19 cellular contexts compared by ENCODE assay signal in genomic region chr10:119738962-119739361, GRCh38. TPM values are rescaled to one million over a fixed set of nuclear protein-coding genes. Genes with fewer than 3 reads are reported as not detected.
DNase-seq lines count a peak whose midpoint lies in the region; ATAC-seq and TF ChIP-seq lines count a peak whose summit lies in the region.
"Had no signal": no experiment of that assay in that cellular context is flagged by ENCODE, and none has a peak within 500 bp of the region (broad histone marks: within the 10 kb centered on the region; RNA-seq: fewer than 3 reads in every experiment).

No MANE protein-coding gene starts in this region.

- H3K27me3 ChIP-seq in Caco-2 (replicated peaks; ENCODE audit: control insufficient read depth, insufficient read depth, low read length): no peaks in the 10 kb centered on the region
- no peaks in the 10 kb centered on the region for H3K27me3 ChIP-seq in RWPE2 (ENCODE audit: insufficient read depth, poor library complexity, severe bottlenecking)
- H3K27me3 ChIP-seq in hepatocyte: no peaks in the 10 kb centered on the region
- no peaks in the 10 kb centered on the region for H3K27me3 ChIP-seq in CD8-positive, alpha-beta T cell (ENCODE audit: insufficient read depth, low read length)
- H3K27me3 ChIP-seq: BE2C, SJCRH30 had no signal

- CTCF ChIA-PET in Caco-2 (lab: Charles Lee): interaction anchor here (1.2 kb wide), 1 partner anchor 12 kb away, joined by 3 read pairs; no protein-coding TSS in a partner anchor
- CTCF ChIA-PET in CD8-positive, alpha-beta T cell (lab: Charles Lee): interaction anchor here (3.1 kb wide), 1 partner anchor 11 kb away, joined by 17 read pairs; no protein-coding TSS in a partner anchor

- 93% methylated on average over 1 of the region's 1 CpG for WGBS in hepatocyte (ENCODE audit: low lambda C conversion rate, missing lambda C conversion rate)

- peaks cover 37% of the 10 kb centered on the region for H3K4me1 Mint-ChIP-seq in Caco-2 (ENCODE audit: low read depth, unreplicated experiment)
- peaks cover 29 to 46% of the 10 kb centered on the region in 2 donors for H3K4me1 Mint-ChIP-seq in stimulated activated naive B cell treated with anti-CD40 and anti-IgM and Interleukin-4, amounts not matched to agents 10 μg/mL and 1 μg/mL and 100 μg/mL, for 72 hours
- peaks cover 19% of the 10 kb centered on the region for H3K4me1 Mint-ChIP-seq in CD8-positive, alpha-beta T cell (ENCODE audit: low read depth)

- no peaks in the 10 kb centered on the region for H3K9me2 ChIP-seq in hepatocyte (replicated peaks; ENCODE audit: insufficient read depth)

- H3K27ac ChIP-seq in RWPE2 (ENCODE audit: poor library complexity, severe bottlenecking): peak overlapping the region; percentile 83
- H3K27ac ChIP-seq in hepatocyte: peak overlapping the region; percentile 87
- no peak overlapping the region for H3K27ac ChIP-seq in CD8-positive, alpha-beta T cell (ENCODE audit: low read depth, low read length)
- H3K27ac ChIP-seq: RWPE1 had no signal

- peaks cover 68% of the 10 kb centered on the region for H3K4me1 ChIP-seq in Caco-2
- H3K4me1 ChIP-seq in RWPE2 (ENCODE audit: insufficient read depth, poor library complexity, severe bottlenecking): peaks cover 36% of the 10 kb centered on the region
- H3K4me1 ChIP-seq in hepatocyte (ENCODE audit: insufficient read depth): peaks cover 20% of the 10 kb centered on the region
- peaks cover 10% of the 10 kb centered on the region for H3K4me1 ChIP-seq in CD8-positive, alpha-beta T cell (ENCODE audit: insufficient read depth, low read length)

- H3K27ac Mint-ChIP-seq in Caco-2 (ENCODE audit: unreplicated experiment): peak overlapping the region; percentile 90
- H3K27ac Mint-ChIP-seq in stimulated activated naive B cell treated with anti-CD40 and anti-IgM and Interleukin-4, amounts not matched to agents 10 μg/mL and 1 μg/mL and 100 μg/mL, for 72 hours: no peak overlapping the region
- no peak overlapping the region for H3K27ac Mint-ChIP-seq in CD8-positive, alpha-beta T cell

- H3K9me3 Mint-ChIP-seq in Caco-2 (ENCODE audit: unreplicated experiment): no peaks in the 10 kb centered on the region
- H3K9me3 Mint-ChIP-seq in stimulated activated naive B cell treated with anti-CD40 and anti-IgM and Interleukin-4, amounts not matched to agents 10 μg/mL and 1 μg/mL and 100 μg/mL, for 72 hours: no peaks in the 10 kb centered on the region
- H3K9me3 Mint-ChIP-seq in CD8-positive, alpha-beta T cell: no peaks in the 10 kb centered on the region
- H3K9me3 Mint-ChIP-seq: CD8-positive, alpha-beta memory T cell had no signal

- no peak overlapping the region for H3K4me2 ChIP-seq in hepatocyte

- no peaks in the 10 kb centered on the region for H3K27me3 Mint-ChIP-seq in Caco-2 (ENCODE audit: insufficient read depth, unreplicated experiment)
- no peaks in the 10 kb centered on the region for H3K27me3 Mint-ChIP-seq in stimulated activated naive B cell treated with anti-CD40 and anti-IgM and Interleukin-4, amounts not matched to agents 10 μg/mL and 1 μg/mL and 100 μg/mL, for 72 hours
- no peaks in the 10 kb centered on the region for H3K27me3 Mint-ChIP-seq in CD8-positive, alpha-beta T cell (ENCODE audit: low read depth)
- H3K27me3 Mint-ChIP-seq: CD8-positive, alpha-beta memory T cell had no signal

- H3K36me3 ChIP-seq in Caco-2 (ENCODE audit: control insufficient read depth, insufficient read depth, low read length): no peaks in the 10 kb centered on the region
- no peaks in the 10 kb centered on the region for H3K36me3 ChIP-seq in RWPE2 (ENCODE audit: low read depth)
- H3K36me3 ChIP-seq in hepatocyte (replicated peaks; ENCODE audit: insufficient read depth, low read depth): no peaks in the 10 kb centered on the region
- no peaks in the 10 kb centered on the region for H3K36me3 ChIP-seq in CD8-positive, alpha-beta T cell (ENCODE audit: insufficient read depth, low read length)
- H3K36me3 ChIP-seq: BE2C, SJCRH30 had no signal

- ATAC-seq in RWPE2 (ENCODE audit: low read depth): no peak
- peak; percentile 48 to 62 for ATAC-seq in stimulated activated naive B cell treated with anti-CD40 and anti-IgM and Interleukin-4, amounts not matched to agents 10 μg/mL and 1 μg/mL and 100 μg/mL, for 72 hours (replicated peaks)
- ATAC-seq in CD8-positive, alpha-beta T cell: no peak
- ATAC-seq: PC-3 had no signal

- POLR2A ChIA-PET in Caco-2 (lab: Charles Lee): no interaction called here
- POLR2A ChIA-PET in CD8-positive, alpha-beta T cell (lab: Charles Lee): interaction anchor here (0.7 kb wide), 1 partner anchor 83 kb away, joined by 3 read pairs; no protein-coding TSS in a partner anchor

- H3K79me2 ChIP-seq in hepatocyte: peaks cover 58% of the 10 kb centered on the region

- BruUV-seq in Caco-2 (replicated peaks; lab: Mats Ljungman, UMichigan): no TSS peak

- no peak overlapping the region for H3K4me3 Mint-ChIP-seq in Caco-2 (ENCODE audit: unreplicated experiment)
- H3K4me3 Mint-ChIP-seq in stimulated activated naive B cell treated with anti-CD40 and anti-IgM and Interleukin-4, amounts not matched to agents 10 μg/mL and 1 μg/mL and 100 μg/mL, for 72 hours: no peak overlapping the region
- no peak overlapping the region for H3K4me3 Mint-ChIP-seq in CD8-positive, alpha-beta T cell
- H3K4me3 Mint-ChIP-seq: CD8-positive, alpha-beta memory T cell had no signal

- H2AFZ ChIP-seq in hepatocyte: no peak overlapping the region

- intact Hi-C loops in Caco-2 (cut with micrococcal nuclease; ENCODE audit: unreplicated experiment): no loop called here
- intact Hi-C loops in CD8-positive, alpha-beta T cell (cut with DNase I, micrococcal nuclease): no loop called here

- no peaks in the 10 kb centered on the region for H3K36me3 Mint-ChIP-seq in Caco-2 (ENCODE audit: insufficient read depth, unreplicated experiment)
- H3K36me3 Mint-ChIP-seq in stimulated activated naive B cell treated with anti-CD40 and anti-IgM and Interleukin-4, amounts not matched to agents 10 μg/mL and 1 μg/mL and 100 μg/mL, for 72 hours: peaks cover 19 to 21% of the 10 kb centered on the region in 2 donors
- H3K36me3 Mint-ChIP-seq in CD8-positive, alpha-beta T cell: no peaks in the 10 kb centered on the region
- H3K36me3 Mint-ChIP-seq: CD8-positive, alpha-beta memory T cell had no signal

- DNase-seq in Caco-2 (no peak), RWPE2 (ENCODE audit: low spot score) (no peak), hepatocyte (ENCODE audit: low spot score) (no peak), NCI-H226 (no peak), NCI-H2227 (lab: John Stamatoyannopoulos, UW; ENCODE audit: unreplicated experiment) (no peak)
- no peak for DNase-seq in stimulated activated naive B cell treated with anti-CD40 and anti-IgM and Interleukin-4, amounts not matched to agents 10 μg/mL and 1 μg/mL and 100 μg/mL, for 72 hours
- DNase-seq in CD8-positive, alpha-beta T cell: no peak
- DNase-seq: BE2C; CD8-positive, alpha-beta memory T cell; DND-41; H7; Karpas-422; NCI-H187; NCI-H446; NCI-H69; PC-3; SJCRH30; SW 1271 had no signal

- H4K20me1 ChIP-seq in hepatocyte (ENCODE audit: insufficient read depth, poor library complexity, severe bottlenecking): no peaks in the 10 kb centered on the region

- H3K4me3 ChIP-seq in Caco-2 (ENCODE audit: low read depth, low read length) (no peak overlapping the region), RWPE2 (ENCODE audit: severe bottlenecking) (no peak overlapping the region), hepatocyte (no peak overlapping the region)
- H3K4me3 ChIP-seq in CD8-positive, alpha-beta T cell (ENCODE audit: low read depth, low read length): no peak overlapping the region
- H3K4me3 ChIP-seq: SJCRH30 had no signal

- H3K9me3 ChIP-seq in Caco-2: no peaks in the 10 kb centered on the region
- no peaks in the 10 kb centered on the region for H3K9me3 ChIP-seq in RWPE2 (ENCODE audit: severe bottlenecking)
- no peaks in the 10 kb centered on the region for H3K9me3 ChIP-seq in hepatocyte (ENCODE audit: low read depth)
- no peaks in the 10 kb centered on the region for H3K9me3 ChIP-seq in CD8-positive, alpha-beta T cell (ENCODE audit: low read length)
- H3K9me3 ChIP-seq: BE2C, SJCRH30 had no signal

- TF ChIP-seq CTCF in Caco-2 (IDR thresholded peaks at IDR 0.05; ENCODE audit: insufficient read depth in 1 of 2, low read depth in 1 of 2, low read length in 1 of 2, severe bottlenecking in 1 of 2, unreplicated experiment in 1 of 2): no peak
- TF ChIP-seq CTCF in RWPE2 (IDR thresholded peaks at IDR 0.05; ENCODE audit: poor library complexity, severe bottlenecking): no peak
- TF ChIP-seq CTCF in hepatocyte (IDR thresholded peaks at IDR 0.05; ENCODE audit: poor library complexity): no peak
- TF ChIP-seq CTCF in CD8-positive, alpha-beta T cell (IDR thresholded peaks at IDR 0.05): no peak

RNA-seq across cellular contexts. Expression of gene INPP5F, which starts 13.1 kb away (rescaled TPM):
- total RNA-seq in Caco-2 (2022) (26.4 and 26.9 TPM in 2 replicates), hepatocyte (42.6 and 44.4 TPM in 2 replicates)
- polyA plus RNA-seq in hepatocyte: 9.9 and 17.2 TPM in 2 replicates
- 1 to 10 TPM; 3.8 to 6.5 TPM for total RNA-seq in CD8-positive, alpha-beta T cell

Comparison
In these comparisons a context has a peak if more than half of its experiments do, and no peak if none do; other contexts are left out.
1. ATAC-seq: peak in stimulated activated naive B cell treated with anti-CD40 and anti-IgM and Interleukin-4, amounts not matched to agents 10 μg/mL and 1 μg/mL and 100 μg/mL, for 72 hours (2 of 2); none in RWPE2 (single experiment) and CD8-positive, alpha-beta T cell (single experiment).